Comparison of ENCODE assay signal across 10 cellular contexts in genomic region chr6:150252714-150253444, GRCh38.
DNase-seq lines count a peak whose midpoint lies in the region; ATAC-seq and TF ChIP-seq lines count a peak whose summit lies in the region.
"Had no signal": no experiment of that assay in that cellular context is flagged by ENCODE, and none has a peak within 500 bp of the region (broad histone marks: within the 10 kb centered on the region; RNA-seq: fewer than 3 reads in every experiment).

No MANE protein-coding gene starts in this region.

- H3K4me1 Mint-ChIP-seq in HFFc6 (ENCODE audit: low read depth) (peaks cover 79% of the 10 kb centered on the region), neural crest cell (peaks cover 25% of the 10 kb centered on the region)
- peaks cover 13% of the 10 kb centered on the region for H3K4me1 Mint-ChIP-seq in activated T-helper 17 cell treated with anti-CD3 and anti-CD28 coated beads, Interleukin-2, amount 50 U/mL, for 72 hours

- no peaks in the 10 kb centered on the region for H3K9me3 Mint-ChIP-seq in HFFc6
- H3K9me3 Mint-ChIP-seq in activated T-helper 17 cell treated with anti-CD3 and anti-CD28 coated beads, Interleukin-2, amount 50 U/mL, for 72 hours: peaks cover 4% of the 10 kb centered on the region
- H3K9me3 Mint-ChIP-seq in neural crest cell: peaks cover 17% of the 10 kb centered on the region

- TF ChIP-seq CTCF in HFFc6 (IDR thresholded peaks at IDR 0.05) (no peak), neural crest cell (conservative IDR thresholded peaks at IDR 0.05) (no peak)

- H3K4me3 Mint-ChIP-seq in HFFc6 (no peak overlapping the region), neural crest cell (no peak overlapping the region)
- H3K4me3 Mint-ChIP-seq in activated T-helper 17 cell treated with anti-CD3 and anti-CD28 coated beads, Interleukin-2, amount 50 U/mL, for 72 hours: no peak overlapping the region

- peak; percentile 64 for ATAC-seq in activated T-helper 17 cell treated with anti-CD3 and anti-CD28 coated beads, Interleukin-2, amount 50 U/mL, for 72 hours (replicated peaks)
- no peak for ATAC-seq in HG02973 (IDR thresholded peaks at IDR 0.05; ENCODE audit: unreplicated experiment)

- DNase-seq in DMS79 treated with DMSO at 0.1 percent for 48 hours (lab: John Stamatoyannopoulos, UW) (peak; percentile 40), HFFc6 (peak; percentile 44), neural crest cell (ENCODE audit: low read depth, low spot score) (no peak), NOMO-1 treated with DMSO at 0.1 percent for 48 hours (lab: John Stamatoyannopoulos, UW; ENCODE audit: unreplicated experiment) (no peak), AG08396 (ENCODE audit: low spot score) (no peak)
- DNase-seq: activated CD8-positive, alpha-beta memory T cell treated with anti-CD3 and anti-CD28 coated beads, Interleukin-2, amount 50 U/mL, for 48 hours; NCI-H1694 treated with DMSO at 0.1 percent for 48 hours; T1000 had no signal

- peaks cover 4% of the 10 kb centered on the region; the same call in 1 of the 2 replicates for H3K27me3 Mint-ChIP-seq in HFFc6 (ENCODE audit: insufficient read depth)
- peaks cover 37% of the 10 kb centered on the region for H3K27me3 Mint-ChIP-seq in activated T-helper 17 cell treated with anti-CD3 and anti-CD28 coated beads, Interleukin-2, amount 50 U/mL, for 72 hours
- H3K27me3 Mint-ChIP-seq in neural crest cell (ENCODE audit: low read depth): no peaks in the 10 kb centered on the region

- H3K36me3 Mint-ChIP-seq in HFFc6 (ENCODE audit: low read depth): peaks cover 4% of the 10 kb centered on the region; the same call in 1 of the 2 replicates
- H3K36me3 Mint-ChIP-seq in activated T-helper 17 cell treated with anti-CD3 and anti-CD28 coated beads, Interleukin-2, amount 50 U/mL, for 72 hours (ENCODE audit: low read depth): no peaks in the 10 kb centered on the region
- H3K36me3 Mint-ChIP-seq in neural crest cell (ENCODE audit: low read depth): peaks cover 12% of the 10 kb centered on the region

- H3K27ac Mint-ChIP-seq in HFFc6: no peak overlapping the region; the same call in 1 of the 2 replicates
- H3K27ac Mint-ChIP-seq in activated T-helper 17 cell treated with anti-CD3 and anti-CD28 coated beads, Interleukin-2, amount 50 U/mL, for 72 hours: no peak overlapping the region
- peak overlapping the region; percentile 10 for H3K27ac Mint-ChIP-seq in neural crest cell (ENCODE audit: unreplicated experiment)

Comparison
In these comparisons a context has a peak if more than half of its experiments do, and no peak if none do; other contexts are left out.
1. DNase-seq: peak in DMS79 treated with DMSO at 0.1 percent for 48 hours (single experiment) and HFFc6 (single experiment); none in neural crest cell (single experiment), NOMO-1 treated with DMSO at 0.1 percent for 48 hours (single experiment) and AG08396 (single experiment).